In the genomic region with DNA sequence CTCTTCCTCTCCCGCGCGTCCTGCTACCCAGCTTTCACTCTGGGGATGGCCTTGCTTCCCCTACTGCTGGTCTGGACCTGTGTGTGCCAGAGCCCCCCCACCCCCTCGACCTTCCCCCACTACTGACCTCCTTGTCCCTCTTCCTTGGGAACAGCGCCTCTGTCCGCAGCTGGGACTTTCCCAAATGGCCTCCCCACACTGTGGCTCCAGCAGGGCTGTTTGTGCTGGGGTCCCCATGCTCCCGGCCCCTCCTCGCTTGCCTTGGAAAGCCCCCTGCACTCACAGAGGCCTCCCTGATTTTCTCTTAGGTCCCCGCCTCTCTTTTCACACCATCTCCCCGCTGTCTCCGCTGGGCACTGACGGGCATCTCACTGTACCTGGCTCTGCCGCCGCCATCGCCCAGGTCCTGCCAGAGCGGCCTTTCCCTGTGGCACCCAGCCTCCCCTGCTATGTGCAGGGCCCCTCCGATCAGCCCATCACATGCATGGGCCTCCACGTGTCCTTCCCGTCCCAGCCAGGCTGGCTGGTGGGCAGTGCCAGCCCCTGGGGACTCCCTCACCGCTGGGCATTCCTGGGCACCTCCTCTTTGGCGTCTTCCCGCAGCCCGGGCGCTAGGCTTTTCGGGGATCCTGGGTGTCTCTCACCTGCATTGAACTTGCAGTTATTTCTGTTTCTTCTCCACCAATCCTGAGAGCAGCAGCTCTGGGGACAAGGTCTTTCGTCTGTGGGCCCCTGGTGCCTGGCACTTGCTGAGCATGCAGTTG, we compare ENCODE assay signal across 1 cellular context.
TF ChIP-seq lines count a peak whose summit lies in the region.

No MANE protein-coding gene starts in this region.

TF ChIP-seq in HepG2, 621 proteins besides CTCF, POLR2A, EP300 and RAD21:
- TF ChIP-seq, protein P1, sequence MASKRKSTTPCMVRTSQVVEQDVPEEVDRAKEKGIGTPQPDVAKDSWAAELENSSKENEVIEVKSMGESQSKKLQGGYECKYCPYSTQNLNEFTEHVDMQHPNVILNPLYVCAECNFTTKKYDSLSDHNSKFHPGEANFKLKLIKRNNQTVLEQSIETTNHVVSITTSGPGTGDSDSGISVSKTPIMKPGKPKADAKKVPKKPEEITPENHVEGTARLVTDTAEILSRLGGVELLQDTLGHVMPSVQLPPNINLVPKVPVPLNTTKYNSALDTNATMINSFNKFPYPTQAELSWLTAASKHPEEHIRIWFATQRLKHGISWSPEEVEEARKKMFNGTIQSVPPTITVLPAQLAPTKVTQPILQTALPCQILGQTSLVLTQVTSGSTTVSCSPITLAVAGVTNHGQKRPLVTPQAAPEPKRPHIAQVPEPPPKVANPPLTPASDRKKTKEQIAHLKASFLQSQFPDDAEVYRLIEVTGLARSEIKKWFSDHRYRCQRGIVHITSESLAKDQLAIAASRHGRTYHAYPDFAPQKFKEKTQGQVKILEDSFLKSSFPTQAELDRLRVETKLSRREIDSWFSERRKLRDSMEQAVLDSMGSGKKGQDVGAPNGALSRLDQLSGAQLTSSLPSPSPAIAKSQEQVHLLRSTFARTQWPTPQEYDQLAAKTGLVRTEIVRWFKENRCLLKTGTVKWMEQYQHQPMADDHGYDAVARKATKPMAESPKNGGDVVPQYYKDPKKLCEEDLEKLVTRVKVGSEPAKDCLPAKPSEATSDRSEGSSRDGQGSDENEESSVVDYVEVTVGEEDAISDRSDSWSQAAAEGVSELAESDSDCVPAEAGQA (IDR thresholded peaks at IDR 0.05; ENCODE audit: low read depth) = no peak
- TF ChIP-seq, protein P1 (CRISPR knock-in tag; IDR thresholded peaks at IDR 0.05; ENCODE audit: borderline replicate concordance) = no peak
- TF ChIP-seq ZMYM2 (CRISPR knock-in tag; IDR thresholded peaks at IDR 0.05) = no peak
- 0 out of 2 replicates have a peak, but pooled peaks have one; percentile 38 for TF ChIP-seq HNRNPL (IDR thresholded peaks at IDR 0.05; ENCODE audit: low read depth, low read length)
- TF ChIP-seq HMG20B (CRISPR knock-in tag; conservative IDR thresholded peaks at IDR 0.05) = no peak
- no peak for TF ChIP-seq SETDB1 (CRISPR knock-in tag; IDR thresholded peaks at IDR 0.05; ENCODE audit: borderline replicate concordance)
